10 cellular contexts compared by ENCODE assay signal in genomic region chr12:129201029-129201428, GRCh38.
"Had no signal": no experiment of that assay in that cellular context is flagged by ENCODE, and none has a peak within 500 bp of the region (broad histone marks: within the 10 kb centered on the region; RNA-seq: fewer than 3 reads in every experiment).

No MANE protein-coding gene starts in this region.

- H3K9ac ChIP-seq: GM23248 had no signal

- H3K9me3 ChIP-seq: HAP-1 had no signal

- ATAC-seq: HCT116, K562 had no signal

- H3K27ac Mint-ChIP-seq: HFFc6 had no signal

- H3K4me3 ChIP-seq: GM23248, HAP-1, K562 had no signal

- FAIRE-seq: K562 had no signal

- H3K4me1 ChIP-seq: HAP-1 had no signal

- H3K4me3 Mint-ChIP-seq: HFFc6 had no signal

- DNase-seq: GM23248, GOT3, H7, HFFc6, IMR-90, KG1 had no signal

- H3K27ac ChIP-seq: GM23248, HL-60 had no signal

- H2AFZ ChIP-seq: GM23248 had no signal

- H3K36me3 ChIP-seq: HAP-1 had no signal
